ENCODE assay signal across 31 cellular contexts in the genomic region with DNA sequence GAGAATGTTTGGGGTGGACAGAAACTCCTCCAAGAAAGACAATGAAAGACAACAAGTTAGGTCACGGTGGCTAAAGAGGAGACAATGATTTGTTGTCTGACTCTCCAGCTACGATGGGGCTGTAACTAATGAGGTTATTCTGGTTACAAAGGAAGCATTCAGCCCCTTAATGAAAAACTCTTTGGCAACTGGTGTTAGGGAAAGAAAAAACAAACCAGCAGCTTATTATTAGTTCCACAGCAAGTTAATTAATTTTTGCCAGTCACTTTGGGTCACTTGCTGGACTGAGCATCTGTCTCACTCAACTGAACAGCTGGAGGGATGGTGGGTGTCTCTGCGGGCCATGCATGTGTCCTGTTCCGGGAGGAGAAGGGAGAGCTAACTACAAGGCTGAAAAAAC.
DNase-seq lines count a peak whose midpoint lies in the region; ATAC-seq lines count a peak whose summit lies in the region.
"Had no signal": no experiment of that assay in that cellular context is flagged by ENCODE, and none has a peak within 500 bp of the region (broad histone marks: within the 10 kb centered on the region; RNA-seq: fewer than 3 reads in every experiment).

No MANE protein-coding gene starts in this region.

- no peak overlapping the region for H2BK120ac ChIP-seq in trophoblast cell (ENCODE audit: insufficient read depth, low read length, poor library complexity)

- peak overlapping the region; percentile 46 for H4K91ac ChIP-seq in trophoblast cell (ENCODE audit: low read depth, low read length)

- H3K9ac ChIP-seq in trophoblast cell (ENCODE audit: low read length), result no peak overlapping the region

- H3K79me1 ChIP-seq in trophoblast cell (ENCODE audit: low read length), result no peaks in the 10 kb centered on the region

- H3K9me3 ChIP-seq in SJCRH30 (replicated peaks) (no peaks in the 10 kb centered on the region), trophoblast cell (ENCODE audit: insufficient read depth, low read depth, low read length) (peaks cover 4% of the 10 kb centered on the region)
- H3K9me3 ChIP-seq: HAP-1, left lung, Peyer's patch, prostate gland had no signal

- H3K27me3 ChIP-seq in SJCRH30 (no peaks in the 10 kb centered on the region), trophoblast cell (ENCODE audit: insufficient read depth, low read length) (no peaks in the 10 kb centered on the region)
- H3K27me3 ChIP-seq: left lung, Peyer's patch had no signal

- H3K4ac ChIP-seq in trophoblast cell (ENCODE audit: low read depth, low read length), result no peak overlapping the region

- WGBS in trophoblast cell (ENCODE audit: extremely low coverage, insufficient coverage, insufficient read length), result no CpG with 5 or more reads among the region's 4 CpGs

- H2BK12ac ChIP-seq in trophoblast cell (ENCODE audit: low read length), result peak overlapping the region; percentile 57

- no peaks in the 10 kb centered on the region for H3K79me2 ChIP-seq in trophoblast cell (ENCODE audit: control insufficient read depth, insufficient read depth, low read length, poor library complexity)

- H3K4me3 ChIP-seq in SJCRH30 (peak overlapping the region; percentile 38), trophoblast cell (ENCODE audit: low read depth, low read length) (no peak overlapping the region)
- H3K4me3 ChIP-seq: HAP-1, K562, left lung, Peyer's patch, prostate gland had no signal

- no peak overlapping the region for H4K8ac ChIP-seq in trophoblast cell (ENCODE audit: low read depth, low read length)

- DNase-seq in Ammon's horn (ENCODE audit: low spot score) (peak; percentile 63), SJCRH30 (peak; percentile 97 to 99), globus pallidus (ENCODE audit: low spot score) (peak; percentile 87), trophoblast cell (no peak), NOMO-1 treated with dmso at 0.1 percent for 144 hours (lab: John Stamatoyannopoulos, UW; ENCODE audit: unreplicated experiment) (no peak)
- DNase-seq: 8988T; activated CD4-positive, alpha-beta T cell treated with anti-CD3 and anti-CD28 coated beads for 4 hours; amniotic stem cell; CD4-positive, CD25-positive, alpha-beta regulatory T cell; effector CD4-positive, alpha-beta T cell; glutamatergic neuron; left lung; mesendoderm; NCI-H1092 treated with DMSO at 0.1 percent for 48 hours; NCI-H1930; NCI-H2227 treated with DMSO at 0.1 percent for 48 hours; NCI-H526 treated with DMSO at 0.1 percent for 48 hours; Peyer's patch; SIG-M5; stimulated activated CD4-positive, alpha-beta T cell treated with anti-CD3 and anti-CD28 coated beads, Interleukin-15, amount 100 ng/mL, for 24 hours; SW 1271; T-helper 9 cell had no signal

- H3K18ac ChIP-seq in trophoblast cell (ENCODE audit: low read length), result no peak overlapping the region

- H2AFZ ChIP-seq in trophoblast cell (ENCODE audit: insufficient read depth, low read length, poor library complexity), result no peak overlapping the region

- no peak overlapping the region for H3K4me2 ChIP-seq in trophoblast cell (ENCODE audit: low read length)

- H3K4me1 ChIP-seq in SJCRH30 (peaks cover 66% of the 10 kb centered on the region), trophoblast cell (ENCODE audit: control insufficient read depth in 1 of 2, insufficient read depth in 2 of 2, low read length in 2 of 2) (no peaks in the 10 kb centered on the region)
- H3K4me1 ChIP-seq: HAP-1, left lung, Peyer's patch, prostate gland had no signal

- no peak overlapping the region for H3K14ac ChIP-seq in trophoblast cell (ENCODE audit: low read length)

- no peak overlapping the region for H3K23ac ChIP-seq in trophoblast cell (ENCODE audit: low read length)

- H4K12ac ChIP-seq in trophoblast cell (ENCODE audit: low read depth, low read length), result no peak overlapping the region

- H2AK5ac ChIP-seq in trophoblast cell (ENCODE audit: low read length), result peak overlapping the region; percentile 35

- no peak overlapping the region for H2BK5ac ChIP-seq in trophoblast cell (ENCODE audit: low read depth, low read length, poor library complexity)

- no peak for ATAC-seq in GM21360 (IDR thresholded peaks at IDR 0.05; ENCODE audit: unreplicated experiment)
- no peak for ATAC-seq in HG03196 (IDR thresholded peaks at IDR 0.05; ENCODE audit: unreplicated experiment)
- ATAC-seq in GM18502 (IDR thresholded peaks at IDR 0.05; ENCODE audit: poor library complexity, unreplicated experiment), result no peak
- ATAC-seq: K562; left lung; stimulated activated memory B cell treated with anti-CD40 and anti-IgM and Interleukin-4, amounts not matched to agents 10 μg/mL and 1 μg/mL and 100 μg/mL, for 72 hours had no signal

- peak overlapping the region; percentile 99 for H3K27ac ChIP-seq in SJCRH30
- no peak overlapping the region for H3K27ac ChIP-seq in trophoblast cell (ENCODE audit: low read depth, low read length)
- H3K27ac ChIP-seq: epithelial cell of prostate, left lung, Peyer's patch, prostate gland, VCaP had no signal

- H3K36me3 ChIP-seq in SJCRH30 (0 out of 2 replicates have a peak, but pooled peaks cover 3% of the 10 kb centered on the region), trophoblast cell (ENCODE audit: control insufficient read depth in 1 of 2, insufficient read depth in 2 of 2, low read length in 2 of 2) (no peaks in the 10 kb centered on the region)
- H3K36me3 ChIP-seq: HAP-1, left lung, Peyer's patch, prostate gland had no signal

Comparison
In these comparisons a context has a peak if more than half of its experiments do, and no peak if none do; other contexts are left out.
1. DNase-seq: peak in Ammon's horn (single experiment), SJCRH30 (2 of 2) and globus pallidus (single experiment); none in trophoblast cell (0 of 2) and NOMO-1 treated with dmso at 0.1 percent for 144 hours (single experiment).